In the genomic region with DNA sequence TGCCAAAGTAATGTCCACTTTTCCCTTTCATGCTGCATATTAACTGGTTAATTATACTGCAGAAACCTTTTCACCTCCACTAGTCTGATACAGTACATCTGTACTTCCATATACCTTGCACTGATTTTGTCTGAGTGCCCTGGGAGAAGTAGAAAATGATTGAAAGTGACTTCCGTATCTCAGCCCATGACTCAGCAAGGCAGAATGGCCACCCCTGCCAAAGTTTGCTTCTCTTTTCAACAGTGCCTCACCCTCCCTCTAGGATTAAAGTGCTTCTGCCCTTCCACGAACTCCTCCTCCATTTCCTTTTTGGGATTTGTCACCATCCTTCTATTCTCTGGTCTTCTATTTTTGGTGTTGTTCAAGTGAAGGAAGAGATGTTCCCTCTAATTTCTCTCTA, we compare ENCODE assay signal across 15 cellular contexts. TPM values are rescaled to one million over a fixed set of nuclear protein-coding genes. Genes with fewer than 3 reads are reported as not detected.
DNase-seq lines count a peak whose midpoint lies in the region; ATAC-seq and TF ChIP-seq lines count a peak whose summit lies in the region.
"Not testable (repeated sequence)": the region's sequence is repeated elsewhere in the genome, so short reads cannot be mapped to it uniquely, and the experiment has no call there.
"Had no signal": no experiment of that assay in that cellular context is flagged by ENCODE, and none has a peak within 500 bp of the region (broad histone marks: within the 10 kb centered on the region; RNA-seq: fewer than 3 reads in every experiment).

No MANE protein-coding gene starts in this region.

- in situ Hi-C loops in mammary epithelial cell (cut with MboI; ENCODE audit: low sequenced_read_pairs in 2 of 2): loop anchor here in 1 of 2 donors (25.0 kb wide), 1 partner anchor 116 kb away; a partner anchor contains a TSS

- H3K4me1 ChIP-seq in BLaER1 (peaks cover 33% of the 10 kb centered on the region), skeletal muscle tissue (ENCODE audit: control insufficient read depth in 3 of 3, insufficient read depth in 3 of 3, low read length in 3 of 3) (peaks cover 9 to 28% (median 16%) of the 10 kb centered on the region in 3 donors)
- H3K4me1 ChIP-seq in HCT116 (ENCODE audit: control insufficient read depth in 1 of 2, insufficient read depth in 2 of 2, low read length in 2 of 2); SK-N-SH (ENCODE audit: control insufficient read depth in 1 of 2, insufficient read depth in 2 of 2, low read depth in 1 of 2, low read length in 1 of 2); mammary epithelial cell (ENCODE audit: insufficient read depth, low read length); right lobe of liver: not testable (repeated sequence)

- H3K79me2 ChIP-seq in HCT116 (ENCODE audit: insufficient read depth, low read length); SK-N-SH (ENCODE audit: insufficient read depth); mammary epithelial cell (ENCODE audit: insufficient read depth, low read length): not testable (repeated sequence)

- not testable (repeated sequence) for H3K27me3 ChIP-seq in BLaER1; HCT116 (ENCODE audit: insufficient read depth, low read length); SK-N-SH (ENCODE audit: insufficient read depth); mammary epithelial cell (ENCODE audit: insufficient read depth, low read length); right lobe of liver; skeletal muscle tissue (ENCODE audit: control insufficient read depth in 3 of 3, insufficient read depth in 3 of 3, low read length in 3 of 3)

- not testable (repeated sequence) for H3K4me3 ChIP-seq in BLaER1; HCT116 (replicated peaks in 1 of 2; ENCODE audit: low read depth in 1 of 2, low read length in 2 of 2); SK-N-SH (ENCODE audit: low read depth in 2 of 2, low read length in 1 of 2); mammary epithelial cell (replicated peaks in 1 of 3; ENCODE audit: insufficient read depth in 1 of 3, low read depth in 2 of 3, low read length in 3 of 3); fibroblast of pulmonary artery (replicated peaks; ENCODE audit: low read depth, low read length); right lobe of liver; skeletal muscle tissue (ENCODE audit: low read length in 3 of 3)

- intact Hi-C loops in HCT116 (cut with micrococcal nuclease); mammary epithelial cell (cut with micrococcal nuclease); right lobe of liver (cut with DNase I): not testable (repeated sequence)

- not testable (repeated sequence) for TF ChIP-seq CTCF in HCT116 (IDR thresholded peaks at IDR 0.05 in 2 of 3, conservative IDR thresholded peaks at IDR 0.05 in 1 of 3; ENCODE audit: borderline replicate concordance in 1 of 3, insufficient read depth in 1 of 3, low read depth in 2 of 3, low read length in 2 of 3); SK-N-SH (IDR thresholded peaks at IDR 0.05); mammary epithelial cell (conservative IDR thresholded peaks at IDR 0.05 in 1 of 2, IDR thresholded peaks at IDR 0.05 in 1 of 2; ENCODE audit: extremely low read depth in 1 of 2, insufficient read depth in 1 of 2, low read depth in 1 of 2, low read length in 2 of 2); fibroblast of pulmonary artery (IDR thresholded peaks at IDR 0.05; ENCODE audit: low read length, missing control alignments); right lobe of liver (IDR thresholded peaks at IDR 0.05)

- H3F3A ChIP-seq in SK-N-SH (replicated peaks; ENCODE audit: insufficient read depth): peaks cover 14% of the 10 kb centered on the region

- 63% methylated on average over 2 of the region's 2 CpGs for WGBS in SK-N-SH (ENCODE audit: low lambda C conversion rate)
- 50% methylated on average over 2 of the region's 2 CpGs for WGBS in mammary epithelial cell (ENCODE audit: low coverage, missing lambda C conversion rate)
- WGBS in right lobe of liver (ENCODE audit: insufficient coverage, low coverage, low lambda C conversion rate, missing lambda C conversion rate): 72% methylated on average over 2 of the region's 2 CpGs

- not testable (repeated sequence) for TF ChIP-seq POLR2A in HCT116 (IDR thresholded peaks at IDR 0.05; ENCODE audit: borderline replicate concordance, extremely low read depth, insufficient read depth, insufficient read length); right lobe of liver (IDR thresholded peaks at IDR 0.05)

- DNase-seq in HCT116 (ENCODE audit: low read depth, low spot score); SK-N-SH; mammary epithelial cell; right lobe of liver: not testable (repeated sequence)
- peak; percentile 61 for DNase-seq in fibroblast of pulmonary artery (ENCODE audit: low read depth)

- not testable (repeated sequence) for H3K9ac ChIP-seq in BLaER1; HCT116 (ENCODE audit: low read length); SK-N-SH; mammary epithelial cell (ENCODE audit: insufficient read depth, low read length); skeletal muscle tissue (ENCODE audit: low read depth in 1 of 3, low read length in 3 of 3)

- ATAC-seq in HCT116; activated T-helper 17 cell treated with anti-CD3 and anti-CD28 coated beads, Interleukin-2, amount 50 U/mL, for 72 hours (replicated peaks): not testable (repeated sequence)
- peak; percentile 27 to 51 (median 40) for ATAC-seq in right lobe of liver

- not testable (repeated sequence) for TF ChIP-seq EP300 in SK-N-SH (IDR thresholded peaks at IDR 0.05; ENCODE audit: borderline replicate concordance in 1 of 2, low read depth in 1 of 2, low read length in 1 of 2)

- not testable (repeated sequence) for H2AFZ ChIP-seq in HCT116 (ENCODE audit: low read depth, low read length, poor library complexity, severe bottlenecking); SK-N-SH (ENCODE audit: low read depth); mammary epithelial cell (ENCODE audit: low read depth, low read length)

- H3K36me3 ChIP-seq in BLaER1: peaks cover 100% of the 10 kb centered on the region
- H3K36me3 ChIP-seq in HCT116 (ENCODE audit: control insufficient read depth in 1 of 2, insufficient read depth in 2 of 2, low read length in 2 of 2): peaks cover 47 to 48% of the 10 kb centered on the region in 2 experiments
- H3K36me3 ChIP-seq in SK-N-SH (replicated peaks in 1 of 2; ENCODE audit: control insufficient read depth in 1 of 2, insufficient read depth in 2 of 2, low read length in 1 of 2): peaks cover 62 to 85% of the 10 kb centered on the region in 2 experiments
- peaks cover 23% of the 10 kb centered on the region for H3K36me3 ChIP-seq in mammary epithelial cell (ENCODE audit: insufficient read depth, low read length)
- H3K36me3 ChIP-seq in right lobe of liver: peaks cover 16 to 52% (median 20%) of the 10 kb centered on the region in 4 donors
- H3K36me3 ChIP-seq in skeletal muscle tissue (ENCODE audit: control insufficient read depth in 3 of 3, insufficient read depth in 3 of 3, low read length in 3 of 3): peaks cover 16 to 43% (median 28%) of the 10 kb centered on the region in 3 donors

- not testable (repeated sequence) for TF ChIP-seq RAD21 in HCT116 (IDR thresholded peaks at IDR 0.05; ENCODE audit: low read depth); SK-N-SH (IDR thresholded peaks at IDR 0.05; ENCODE audit: low read length)

- not testable (repeated sequence) for H3K27ac ChIP-seq in BLaER1; HCT116 (ENCODE audit: low read depth, low read length); SK-N-SH (ENCODE audit: low read depth in 2 of 2, low read length in 1 of 2); mammary epithelial cell (ENCODE audit: insufficient read depth, low read depth, low read length); right lobe of liver
- peak overlapping the region; percentile 10 for H3K27ac ChIP-seq in skeletal muscle tissue (ENCODE audit: low read depth, low read length)

- BruUV-seq in HCT116 (replicated peaks; lab: Mats Ljungman, UMichigan): TSS peak; percentile 22
- BruUV-seq in mammary epithelial cell (replicated peaks; lab: Mats Ljungman, UMichigan): TSS peak; percentile 42

- not testable (repeated sequence) for H3K9me3 Mint-ChIP-seq in activated T-helper 17 cell treated with anti-CD3 and anti-CD28 coated beads, Interleukin-2, amount 50 U/mL, for 72 hours

- H3K27ac Mint-ChIP-seq in activated T-helper 17 cell treated with anti-CD3 and anti-CD28 coated beads, Interleukin-2, amount 50 U/mL, for 72 hours: peak overlapping the region; percentile 14

- RAD21 ChIA-PET in HCT116 (lab: Charles Lee; ENCODE audit: low non-redundant PET in 1 of 2, low total read pairs in 2 of 2, uncharacterized antibody in 2 of 2, unreplicated experiment in 2 of 2): not testable (repeated sequence)

- CTCF ChIA-PET in HCT116 (lab: Charles Lee); SK-N-SH (lab: Yijun Ruan, JAX); mammary epithelial cell (lab: Charles Lee; ENCODE audit: low non-redundant PET): not testable (repeated sequence)

- not testable (repeated sequence) for H3K4me3 Mint-ChIP-seq in activated T-helper 17 cell treated with anti-CD3 and anti-CD28 coated beads, Interleukin-2, amount 50 U/mL, for 72 hours

- H3K27me3 Mint-ChIP-seq in activated T-helper 17 cell treated with anti-CD3 and anti-CD28 coated beads, Interleukin-2, amount 50 U/mL, for 72 hours: not testable (repeated sequence)

- not testable (repeated sequence) for H3K4me1 Mint-ChIP-seq in activated T-helper 17 cell treated with anti-CD3 and anti-CD28 coated beads, Interleukin-2, amount 50 U/mL, for 72 hours

- not testable (repeated sequence) for H4K20me1 ChIP-seq in BLaER1; HCT116 (ENCODE audit: insufficient read depth); SK-N-SH (ENCODE audit: insufficient read depth); mammary epithelial cell (ENCODE audit: insufficient read depth, low read length)

- H3K36me3 Mint-ChIP-seq in activated T-helper 17 cell treated with anti-CD3 and anti-CD28 coated beads, Interleukin-2, amount 50 U/mL, for 72 hours (ENCODE audit: low read depth): peaks cover 100% of the 10 kb centered on the region

- H3K4me2 ChIP-seq in BLaER1: peak overlapping the region; percentile 8; the same call in 1 of the 2 replicates
- H3K4me2 ChIP-seq in HCT116 (ENCODE audit: low read length); SK-N-SH; mammary epithelial cell (ENCODE audit: insufficient read depth, low read depth, low read length): not testable (repeated sequence)

- dilution Hi-C loops in mammary epithelial cell (cut with HindIII; ENCODE audit: low sequenced_read_pairs): not testable (repeated sequence)

- H3K9me2 ChIP-seq in HCT116 (ENCODE audit: insufficient read depth); SK-N-SH: not testable (repeated sequence)

- POLR2A ChIA-PET in HCT116 (lab: Charles Lee); SK-N-SH (lab: Yijun Ruan, JAX): not testable (repeated sequence)

- not testable (repeated sequence) for H3K9me3 ChIP-seq in BLaER1; HCT116 (ENCODE audit: control insufficient read depth in 1 of 2, insufficient read depth in 1 of 2, low read depth in 1 of 2, low read length in 2 of 2); SK-N-SH; mammary epithelial cell (replicated peaks; ENCODE audit: insufficient read depth, low read length); right lobe of liver; skeletal muscle tissue (ENCODE audit: control insufficient read depth in 3 of 3, low read length in 3 of 3)

RNA-seq across cellular contexts. Expression of a gene that starts 19.5 kb away (rescaled TPM):
- total RNA-seq in HCT116 (2021; ENCODE audit: unreplicated experiment) (not detected), mammary epithelial cell (not detected), right lobe of liver (not detected), skeletal muscle tissue (2.1 TPM)
- 0.17 and 0.32 TPM in 2 replicates for polyA plus RNA-seq in HCT116 (2012)
- polyA plus RNA-seq in SK-N-SH (2012; rRNA removed) (not detected in 2 replicates), mammary epithelial cell (not detected)
- polyA plus RNA-seq in SK-N-SH (2012; cell fraction: cytosol; rRNA removed): not detected in 2 replicates
- not detected in 2 replicates for polyA plus RNA-seq in SK-N-SH (2012; cell fraction: nucleus; rRNA removed)
- total RNA-seq in activated T-helper 17 cell treated with anti-CD3 and anti-CD28 coated beads, Interleukin-2, amount 50 U/mL, for 72 hours: not detected
- polyA minus RNA-seq in mammary epithelial cell: not detected
- total RNA-seq: activated naive CD4-positive, alpha-beta T cell treated with anti-CD3 and anti-CD28 coated beads for 36 hours; fibroblast of villous mesenchyme; H1; kidney epithelial cell; mucosa of descending colon; sigmoid colon had no signal
- polyA plus RNA-seq: urinary bladder had no signal

RNA-seq across cellular contexts. Expression of a gene that starts 39.8 kb away (rescaled TPM):
- total RNA-seq in HCT116 (2021; ENCODE audit: unreplicated experiment) (79.5 TPM), mammary epithelial cell (10 to 100 TPM; 22.5 to 43.2 TPM), right lobe of liver (10 to 100 TPM; 10.8 to 21.3 (median 15.2) TPM), skeletal muscle tissue (23.5 TPM)
- polyA plus RNA-seq in HCT116 (2012): 29.2 and 34.3 TPM in 2 replicates
- polyA plus RNA-seq in SK-N-SH (2012; rRNA removed) (18.5 and 20.2 TPM in 2 replicates), mammary epithelial cell (15.7 TPM)
- polyA plus RNA-seq in SK-N-SH (2012; cell fraction: cytosol; rRNA removed): 16.2 and 16.6 TPM in 2 replicates
- polyA plus RNA-seq in SK-N-SH (2012; cell fraction: nucleus; rRNA removed): 29.1 and 32.5 TPM in 2 replicates
- 10 to 100 TPM; 66.4 to 86.4 TPM for total RNA-seq in activated T-helper 17 cell treated with anti-CD3 and anti-CD28 coated beads, Interleukin-2, amount 50 U/mL, for 72 hours
- polyA minus RNA-seq in mammary epithelial cell: 54.0 TPM
